In genomic region chr15:89652666-89653065, GRCh38 we compare ENCODE assay signal across 3 cellular contexts.
TF ChIP-seq lines count a peak whose summit lies in the region.

No MANE protein-coding gene starts in this region.

TF ChIP-seq in A549, 52 proteins besides CTCF, POLR2A, EP300 and RAD21:
- no peak for TF ChIP-seq TFCP2L1 (CRISPR knock-in tag; IDR thresholded peaks at IDR 0.05)
- no peak for TF ChIP-seq CHD4 (IDR thresholded peaks at IDR 0.05; ENCODE audit: borderline replicate concordance)
- TF ChIP-seq EHMT2 (IDR thresholded peaks at IDR 0.05; ENCODE audit: low read depth) = no peak
- TF ChIP-seq RFX5 (IDR thresholded peaks at IDR 0.05) = no peak
- no peak for TF ChIP-seq KDM5A (IDR thresholded peaks at IDR 0.05)
- no peak for TF ChIP-seq HES2 (IDR thresholded peaks at IDR 0.05)
- TF ChIP-seq, protein P1, sequence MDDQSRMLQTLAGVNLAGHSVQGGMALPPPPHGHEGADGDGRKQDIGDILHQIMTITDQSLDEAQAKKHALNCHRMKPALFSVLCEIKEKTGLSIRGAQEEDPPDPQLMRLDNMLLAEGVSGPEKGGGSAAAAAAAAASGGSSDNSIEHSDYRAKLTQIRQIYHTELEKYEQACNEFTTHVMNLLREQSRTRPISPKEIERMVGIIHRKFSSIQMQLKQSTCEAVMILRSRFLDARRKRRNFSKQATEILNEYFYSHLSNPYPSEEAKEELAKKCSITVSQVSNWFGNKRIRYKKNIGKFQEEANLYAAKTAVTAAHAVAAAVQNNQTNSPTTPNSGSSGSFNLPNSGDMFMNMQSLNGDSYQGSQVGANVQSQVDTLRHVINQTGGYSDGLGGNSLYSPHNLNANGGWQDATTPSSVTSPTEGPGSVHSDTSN (IDR thresholded peaks at IDR 0.05) = no peak

TF ChIP-seq in H1, 55 proteins besides CTCF, POLR2A, EP300 and RAD21:
- TF ChIP-seq BACH1 (IDR thresholded peaks at IDR 0.05; ENCODE audit: low read length) (no peak), CBX8 (IDR thresholded peaks at IDR 0.05; ENCODE audit: borderline replicate concordance, low read depth, low read length) (no peak), SP1 (IDR thresholded peaks at IDR 0.05; ENCODE audit: low read depth, low read length) (no peak), HDAC6 (IDR thresholded peaks at IDR 0.05; ENCODE audit: low read depth, low read length) (no peak), NRF1 (IDR thresholded peaks at IDR 0.05; ENCODE audit: low read depth, low read length) (no peak), CHD2 (IDR thresholded peaks at IDR 0.05; ENCODE audit: low read length) (no peak), CREB1 (IDR thresholded peaks at IDR 0.05) (no peak), CTBP2 (IDR thresholded peaks at IDR 0.05; ENCODE audit: borderline replicate concordance, insufficient read depth, insufficient read length, low read length) (no peak)

TF ChIP-seq in SK-N-SH, 30 proteins besides CTCF, POLR2A, EP300 and RAD21:
- TF ChIP-seq USF1 (IDR thresholded peaks at IDR 0.05; ENCODE audit: borderline replicate concordance, low read depth) = no peak
- TF ChIP-seq NRF1 (IDR thresholded peaks at IDR 0.05; ENCODE audit: low read depth, low read length) = no peak
- TF ChIP-seq, protein P2, sequence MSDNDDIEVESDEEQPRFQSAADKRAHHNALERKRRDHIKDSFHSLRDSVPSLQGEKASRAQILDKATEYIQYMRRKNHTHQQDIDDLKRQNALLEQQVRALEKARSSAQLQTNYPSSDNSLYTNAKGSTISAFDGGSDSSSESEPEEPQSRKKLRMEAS (IDR thresholded peaks at IDR 0.05; ENCODE audit: low read depth) = no peak
- no peak for TF ChIP-seq NFIC (IDR thresholded peaks at IDR 0.05; ENCODE audit: borderline replicate concordance)
- TF ChIP-seq, protein P3, sequence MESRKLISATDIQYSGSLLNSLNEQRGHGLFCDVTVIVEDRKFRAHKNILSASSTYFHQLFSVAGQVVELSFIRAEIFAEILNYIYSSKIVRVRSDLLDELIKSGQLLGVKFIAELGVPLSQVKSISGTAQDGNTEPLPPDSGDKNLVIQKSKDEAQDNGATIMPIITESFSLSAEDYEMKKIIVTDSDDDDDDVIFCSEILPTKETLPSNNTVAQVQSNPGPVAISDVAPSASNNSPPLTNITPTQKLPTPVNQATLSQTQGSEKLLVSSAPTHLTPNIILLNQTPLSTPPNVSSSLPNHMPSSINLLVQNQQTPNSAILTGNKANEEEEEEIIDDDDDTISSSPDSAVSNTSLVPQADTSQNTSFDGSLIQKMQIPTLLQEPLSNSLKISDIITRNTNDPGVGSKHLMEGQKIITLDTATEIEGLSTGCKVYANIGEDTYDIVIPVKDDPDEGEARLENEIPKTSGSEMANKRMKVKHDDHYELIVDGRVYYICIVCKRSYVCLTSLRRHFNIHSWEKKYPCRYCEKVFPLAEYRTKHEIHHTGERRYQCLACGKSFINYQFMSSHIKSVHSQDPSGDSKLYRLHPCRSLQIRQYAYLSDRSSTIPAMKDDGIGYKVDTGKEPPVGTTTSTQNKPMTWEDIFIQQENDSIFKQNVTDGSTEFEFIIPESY (IDR thresholded peaks at IDR 0.05; ENCODE audit: borderline replicate concordance, low read depth) = no peak
- TF ChIP-seq FOXJ3 (CRISPR knock-in tag; IDR thresholded peaks at IDR 0.05) = no peak
- TF ChIP-seq GATA2 (CRISPR knock-in tag; IDR thresholded peaks at IDR 0.05) = no peak
- TF ChIP-seq TCF12 (IDR thresholded peaks at IDR 0.05) = no peak
- TF ChIP-seq SIN3A (IDR thresholded peaks at IDR 0.05; ENCODE audit: borderline replicate concordance, low read depth, low read length) = no peak
- TF ChIP-seq GABPA (IDR thresholded peaks at IDR 0.05; ENCODE audit: low read depth) = no peak
- no peak for TF ChIP-seq FOXM1 (IDR thresholded peaks at IDR 0.05; ENCODE audit: low read depth)
- TF ChIP-seq TEAD4 (IDR thresholded peaks at IDR 0.05; ENCODE audit: borderline replicate concordance, insufficient read depth) = no peak
- no peak for TF ChIP-seq RFX5 (IDR thresholded peaks at IDR 0.05; ENCODE audit: low read length)
- no peak for TF ChIP-seq MXI1 (IDR thresholded peaks at IDR 0.05; ENCODE audit: low read depth, low read length)
- no peak for TF ChIP-seq MEF2A (IDR thresholded peaks at IDR 0.05; ENCODE audit: borderline replicate concordance, low read depth)
- TF ChIP-seq ELF1 (IDR thresholded peaks at IDR 0.05) = no peak
- TF ChIP-seq POLR2AphosphoS5 (IDR thresholded peaks at IDR 0.05; ENCODE audit: low read depth, low read length) = no peak
- no peak for TF ChIP-seq JUND (IDR thresholded peaks at IDR 0.05)
